In the genomic region with DNA sequence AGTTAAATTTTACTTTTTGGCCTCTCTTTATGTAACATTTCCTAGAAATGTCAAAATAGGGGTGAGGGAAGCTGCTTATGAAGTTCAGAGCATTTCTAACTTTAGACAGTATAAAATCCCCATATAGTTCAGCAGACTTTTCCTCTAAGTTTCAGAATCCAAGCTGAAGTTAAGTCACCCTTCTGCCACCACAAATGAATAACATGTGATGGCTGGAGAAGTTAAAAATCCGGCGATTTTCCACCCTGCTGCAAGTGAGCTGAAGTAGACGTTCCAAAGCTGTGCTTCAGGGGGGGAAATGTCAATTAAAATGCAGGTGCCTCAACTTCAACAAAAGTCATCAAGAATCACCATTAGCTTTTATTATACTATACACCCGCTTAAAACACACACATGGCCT, we compare ENCODE assay signal across 23 cellular contexts.
A peak's percentile ranks its signal among the peaks of the same experiment; 100 is the strongest.
DNase-seq lines count a peak whose midpoint lies in the region; ATAC-seq, FAIRE-seq and TF ChIP-seq lines count a peak whose summit lies in the region.
"Had no signal": no experiment of that assay in that cellular context is flagged by ENCODE, and none has a peak within 500 bp of the region (broad histone marks: within the 10 kb centered on the region; RNA-seq: fewer than 3 reads in every experiment).

No MANE protein-coding gene starts in this region.

- no peak overlapping the region for H3K4ac ChIP-seq in trophoblast cell (ENCODE audit: low read depth, low read length)

- POLR2A ChIA-PET in K562 (lab: Yijun Ruan, JAX): interaction anchor here (1.3 kb wide), 1 partner anchor 10 kb away, joined by 5 read pairs; no protein-coding TSS in a partner anchor

- H3K4me1 ChIP-seq in GM23248 (ENCODE audit: insufficient read depth) (peaks cover 3% of the 10 kb centered on the region; the same call in 1 of the 2 replicates), K562 (replicated peaks in 1 of 2; ENCODE audit: control insufficient read depth in 2 of 2, insufficient read depth in 2 of 2, low read length in 2 of 2) (no peaks in the 10 kb centered on the region), trophoblast cell (ENCODE audit: control insufficient read depth in 1 of 2, insufficient read depth in 2 of 2, low read length in 2 of 2) (peaks cover 0 to 7% of the 10 kb centered on the region in 2 experiments), MM.1S (ENCODE audit: low read length) (no peaks in the 10 kb centered on the region)

- H4K91ac ChIP-seq in trophoblast cell (ENCODE audit: low read depth, low read length): no peak overlapping the region

- TF ChIP-seq CTCF in K562 (IDR thresholded peaks at IDR 0.05 in 2 of 3, conservative IDR thresholded peaks at IDR 0.05 in 1 of 3; ENCODE audit: insufficient read depth in 2 of 3, low read depth in 1 of 3, low read length in 3 of 3) (no peak), mesothelial cell of epicardium (IDR thresholded peaks at IDR 0.05; ENCODE audit: unreplicated experiment) (no peak), MM.1S (IDR thresholded peaks at IDR 0.05; ENCODE audit: low read length) (no peak)

- CTCF ChIA-PET in K562 (lab: Yijun Ruan, JAX; ENCODE audit: low intra/inter-chr PET ratio): no interaction called here

- peaks cover 7% of the 10 kb centered on the region for H3K79me1 ChIP-seq in trophoblast cell (ENCODE audit: low read length)

- H3K4me2 ChIP-seq in GM23248 (ENCODE audit: unreplicated experiment) (no peak overlapping the region), K562 (ENCODE audit: insufficient read depth, low read length) (no peak overlapping the region), trophoblast cell (ENCODE audit: low read length) (no peak overlapping the region), MM.1S (ENCODE audit: low read depth, low read length) (no peak overlapping the region)

- intact Hi-C loops in K562 (cut with micrococcal nuclease): no loop called here

- 16 to 25% methylated on average over 4 of the region's 4 CpGs for WGBS in GM23248 (ENCODE audit: low coverage in 1 of 2, low lambda C conversion rate in 2 of 2, missing lambda C conversion rate in 2 of 2), 2 experiments
- WGBS in K562 (ENCODE audit: insufficient coverage, low coverage, missing lambda C conversion rate): 62% methylated on average over 4 of the region's 4 CpGs
- WGBS in trophoblast cell (ENCODE audit: extremely low coverage, insufficient coverage, insufficient read length): no CpG with 5 or more reads among the region's 4 CpGs

- H3K36me3 ChIP-seq in GM23248 (ENCODE audit: low read depth) (no peaks in the 10 kb centered on the region), K562 (ENCODE audit: control insufficient read depth, insufficient read depth, low read length) (no peaks in the 10 kb centered on the region), trophoblast cell (ENCODE audit: control insufficient read depth in 1 of 2, insufficient read depth in 2 of 2, low read length in 2 of 2) (no peaks in the 10 kb centered on the region), MM.1S (replicated peaks; ENCODE audit: insufficient read depth, low read length) (no peaks in the 10 kb centered on the region)

- H3K4me3 ChIP-seq in GM23248 (no peak overlapping the region), K562 (no peak overlapping the region), trophoblast cell (ENCODE audit: low read depth, low read length) (no peak overlapping the region), MM.1S (ENCODE audit: low read length) (no peak overlapping the region)
- H3K4me3 ChIP-seq: GM12878 had no signal

- in situ Hi-C loops in GM23248 (cut with MboI): no loop called here
- in situ Hi-C loops in K562 (cut with MboI): no loop called here

- H3K27ac ChIP-seq in GM23248 (no peak overlapping the region), K562 (ENCODE audit: extremely low read depth, low read depth, low read length) (no peak overlapping the region), trophoblast cell (ENCODE audit: low read depth, low read length) (no peak overlapping the region), MM.1S (ENCODE audit: low read length) (no peak overlapping the region)
- H3K27ac ChIP-seq: C4-2B had no signal

- no peak overlapping the region for H3K23ac ChIP-seq in trophoblast cell (ENCODE audit: low read length)

- H3K79me2 ChIP-seq in GM23248 (ENCODE audit: insufficient read depth): no peaks in the 10 kb centered on the region
- no peaks in the 10 kb centered on the region for H3K79me2 ChIP-seq in K562 (ENCODE audit: control insufficient read depth, insufficient read depth, low read length)
- H3K79me2 ChIP-seq in trophoblast cell (ENCODE audit: control insufficient read depth, insufficient read depth, low read length, poor library complexity): no peaks in the 10 kb centered on the region
- H3K79me2 ChIP-seq in MM.1S (ENCODE audit: low read length): no peaks in the 10 kb centered on the region

- H2BK12ac ChIP-seq in trophoblast cell (ENCODE audit: low read length): peak overlapping the region; percentile 30

- no peak overlapping the region for H3K18ac ChIP-seq in trophoblast cell (ENCODE audit: low read length)

- H3K9ac ChIP-seq in GM23248: no peak overlapping the region
- H3K9ac ChIP-seq in K562 (ENCODE audit: insufficient read depth in 1 of 2, low read depth in 2 of 2, low read length in 2 of 2): no peak overlapping the region
- H3K9ac ChIP-seq in trophoblast cell (ENCODE audit: low read length): no peak overlapping the region
- H3K9ac ChIP-seq in MM.1S (ENCODE audit: low read length): no peak overlapping the region

- no peaks in the 10 kb centered on the region for H3K9me1 ChIP-seq in K562 (ENCODE audit: control insufficient read depth, insufficient read depth, low read length)

- no peak for FAIRE-seq in K562 (lab: Jason Lieb, UNC)
- FAIRE-seq: A204.1, GM12878, HepG2 had no signal

- TF ChIP-seq EP300 in K562 (IDR thresholded peaks at IDR 0.05; ENCODE audit: low read length): no peak

- peak overlapping the region; percentile 70 for H3K27ac Mint-ChIP-seq in mesothelial cell of epicardium
- H3K27ac Mint-ChIP-seq: CD4-positive, alpha-beta T cell; HFFc6; IgD-negative memory B cell had no signal

- H4K12ac ChIP-seq in trophoblast cell (ENCODE audit: low read depth, low read length): no peak overlapping the region

- H2BK5ac ChIP-seq in trophoblast cell (ENCODE audit: low read depth, low read length, poor library complexity): peak overlapping the region; percentile 46

- H3K9me3 ChIP-seq in GM23248 (ENCODE audit: low read depth) (no peaks in the 10 kb centered on the region), K562 (replicated peaks; ENCODE audit: control insufficient read depth, insufficient read depth, low read depth, low read length) (no peaks in the 10 kb centered on the region; the same call in 1 of the 2 replicates), trophoblast cell (ENCODE audit: insufficient read depth, low read depth, low read length) (no peaks in the 10 kb centered on the region), MM.1S (replicated peaks; ENCODE audit: insufficient read depth, low read length) (no peaks in the 10 kb centered on the region)

- H4K20me1 ChIP-seq in GM23248 (ENCODE audit: insufficient read depth): no peaks in the 10 kb centered on the region
- H4K20me1 ChIP-seq in K562 (replicated peaks; ENCODE audit: control insufficient read depth, insufficient read depth, low read length): no peaks in the 10 kb centered on the region
- no peaks in the 10 kb centered on the region for H4K20me1 ChIP-seq in MM.1S (ENCODE audit: insufficient read depth, low read length)

- H3K9me3 Mint-ChIP-seq in mesothelial cell of epicardium: peaks cover 4% of the 10 kb centered on the region
- H3K9me3 Mint-ChIP-seq: HFFc6 had no signal

- H3K27me3 ChIP-seq in GM23248 (replicated peaks; ENCODE audit: insufficient read depth) (no peaks in the 10 kb centered on the region), K562 (ENCODE audit: control insufficient read depth in 2 of 2, insufficient read depth in 2 of 2, low read length in 2 of 2) (no peaks in the 10 kb centered on the region), trophoblast cell (ENCODE audit: insufficient read depth, low read length) (no peaks in the 10 kb centered on the region), MM.1S (replicated peaks; ENCODE audit: insufficient read depth, low read length) (no peaks in the 10 kb centered on the region)

- no peak for TF ChIP-seq RAD21 in K562 (CRISPR knock-in tag; conservative IDR thresholded peaks at IDR 0.05 in 1 of 2, IDR thresholded peaks at IDR 0.05 in 1 of 2)

- no peak overlapping the region for H2AFZ ChIP-seq in GM23248
- H2AFZ ChIP-seq in K562 (ENCODE audit: low read depth, low read length): 0 out of 2 replicates have a peak overlapping the region, but pooled peaks have one; percentile 40
- no peak overlapping the region for H2AFZ ChIP-seq in trophoblast cell (ENCODE audit: insufficient read depth, low read length, poor library complexity)
- no peak overlapping the region for H2AFZ ChIP-seq in MM.1S (ENCODE audit: low read length)

- no peak overlapping the region for H2BK120ac ChIP-seq in trophoblast cell (ENCODE audit: insufficient read depth, low read length, poor library complexity)

- no peaks in the 10 kb centered on the region for H3K9me2 ChIP-seq in GM23248 (ENCODE audit: insufficient read depth)
- H3K9me2 ChIP-seq in MM.1S (replicated peaks; ENCODE audit: insufficient read depth, low read length): no peaks in the 10 kb centered on the region

- TF ChIP-seq POLR2A in K562 (conservative IDR thresholded peaks at IDR 0.05): no peak

- H3K27me3 Mint-ChIP-seq in mesothelial cell of epicardium (ENCODE audit: low read depth): no peaks in the 10 kb centered on the region
- H3K27me3 Mint-ChIP-seq: CD4-positive, alpha-beta T cell; IgD-negative memory B cell had no signal

- ATAC-seq in K562: no peak
- no peak for ATAC-seq in HG03521 (IDR thresholded peaks at IDR 0.05; ENCODE audit: unreplicated experiment)
- ATAC-seq: GM12878, HCT116, HepG2 had no signal

- H3K4me3 Mint-ChIP-seq in mesothelial cell of epicardium: no peak overlapping the region
- H3K4me3 Mint-ChIP-seq: CD4-positive, alpha-beta T cell; HFFc6; IgD-negative memory B cell had no signal

- H3K4me1 Mint-ChIP-seq in mesothelial cell of epicardium: peaks cover 52% of the 10 kb centered on the region
- H3K4me1 Mint-ChIP-seq: IgD-negative memory B cell had no signal

- H3K14ac ChIP-seq in trophoblast cell (ENCODE audit: low read length): no peak overlapping the region

- DNase-seq in GM23248 (peak; percentile 3), K562 (ENCODE audit: extremely low read depth in 1 of 4, low spot score in 3 of 4) (no peak), mesothelial cell of epicardium (ENCODE audit: low spot score in 2 of 2, unreplicated experiment in 2 of 2) (no peak), trophoblast cell (no peak), NCI-H82 (lab: John Stamatoyannopoulos, UW) (no peak), MM.1S (no peak), NCI-H1048 (lab: John Stamatoyannopoulos, UW) (no peak)
- DNase-seq: ACHN; AML-193; CD4-positive, alpha-beta T cell; DMS79 treated with DMSO at 0.1 percent for 48 hours; EL; GOT3; H7; HFFc6; KG1 had no signal

- H3K36me3 Mint-ChIP-seq in mesothelial cell of epicardium: peaks cover 3% of the 10 kb centered on the region
- H3K36me3 Mint-ChIP-seq: IgD-negative memory B cell had no signal

- H3F3A ChIP-seq in GM23248 (ENCODE audit: insufficient read depth): no peaks in the 10 kb centered on the region
- no peaks in the 10 kb centered on the region for H3F3A ChIP-seq in MM.1S (ENCODE audit: insufficient read depth, low read length)

- no peak overlapping the region for H4K8ac ChIP-seq in trophoblast cell (ENCODE audit: low read depth, low read length)

- BruUV-seq in K562 (replicated peaks; lab: Mats Ljungman, UMichigan): no TSS peak

- no peak overlapping the region for H2AK5ac ChIP-seq in trophoblast cell (ENCODE audit: low read length)
